ENCODE assay signal across 19 cellular contexts in the genomic region with DNA sequence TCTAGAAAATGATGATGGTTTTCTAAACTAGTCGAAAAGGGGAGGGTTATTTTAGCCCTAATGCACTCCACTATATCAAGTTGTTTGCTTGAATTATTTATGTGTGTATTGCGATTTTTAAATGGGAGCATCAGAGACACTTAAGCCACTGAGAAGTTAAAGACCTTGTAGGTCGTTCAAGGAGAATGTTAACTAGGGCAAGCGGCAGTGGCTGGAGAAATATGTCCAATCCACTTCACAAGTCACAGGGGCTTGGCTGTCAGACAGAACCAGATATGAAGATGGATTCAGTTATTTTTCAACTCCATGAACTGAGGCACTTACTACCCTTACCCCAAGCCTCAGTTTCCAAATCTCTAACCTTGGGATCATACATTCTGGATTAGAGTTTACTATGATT.
A peak's percentile ranks its signal among the peaks of the same experiment; 100 is the strongest.
DNase-seq lines count a peak whose midpoint lies in the region; ATAC-seq, FAIRE-seq and TF ChIP-seq lines count a peak whose summit lies in the region.
"Had no signal": no experiment of that assay in that cellular context is flagged by ENCODE, and none has a peak within 500 bp of the region (broad histone marks: within the 10 kb centered on the region; RNA-seq: fewer than 3 reads in every experiment).

No MANE protein-coding gene starts in this region.

- H3K36me3 ChIP-seq in right atrium auricular region (no peaks in the 10 kb centered on the region), heart right ventricle (no peaks in the 10 kb centered on the region)

- no peaks in the 10 kb centered on the region for H3K9me3 ChIP-seq in right atrium auricular region
- no peaks in the 10 kb centered on the region for H3K9me3 ChIP-seq in heart right ventricle
- no peaks in the 10 kb centered on the region for H3K9me3 ChIP-seq in right cardiac atrium (ENCODE audit: control insufficient read depth, low read length)

- DNase-seq in Right ventricle myocardium superior: no peak
- DNase-seq in right atrium auricular region (ENCODE audit: low spot score): no peak
- DNase-seq in NCI-H82 (lab: John Stamatoyannopoulos, UW): peak; percentile 65
- no peak for DNase-seq in heart right ventricle
- DNase-seq in right cardiac atrium: no peak
- no peak for DNase-seq in GM12892 (ENCODE audit: insufficient read length)
- DNase-seq in central memory CD4-positive, alpha-beta T cell: no peak
- DNase-seq: C1 segment of cervical spinal cord; Calu3; CD4-positive, alpha-beta memory T cell; COR-L47; DMS53; EL; GDM1; GM23248; H7; HCEC 1CT had no signal

- intact Hi-C loops in Right ventricle myocardium superior (cut with DNase I): no loop called here
- intact Hi-C loops in heart right ventricle (cut with DNase I): no loop called here
- intact Hi-C loops in right cardiac atrium (cut with DNase I): no loop called here

- no peak for TF ChIP-seq CTCF in right atrium auricular region (IDR thresholded peaks at IDR 0.05)
- TF ChIP-seq CTCF in heart right ventricle (IDR thresholded peaks at IDR 0.05): no peak

- 47 to 67% methylated on average over 4 of the region's 4 CpGs for WGBS in heart right ventricle, 2 donors
- WGBS in right cardiac atrium: 65% methylated on average over 4 of the region's 4 CpGs

- TF ChIP-seq POLR2A in GM12892 (IDR thresholded peaks at IDR 0.05; ENCODE audit: low read depth, low read length): no peak

- H3K4me3 ChIP-seq in right atrium auricular region (no peak overlapping the region), heart right ventricle (no peak overlapping the region), right cardiac atrium (ENCODE audit: low read length) (no peak overlapping the region)
- H3K4me3 ChIP-seq: GM12878, GM23248 had no signal

- no peaks in the 10 kb centered on the region for H3K4me1 ChIP-seq in right atrium auricular region
- H3K4me1 ChIP-seq in heart right ventricle: peaks cover 0 to 17% (median 0%) of the 10 kb centered on the region in 9 donors
- no peaks in the 10 kb centered on the region for H3K4me1 ChIP-seq in right cardiac atrium (ENCODE audit: control insufficient read depth, insufficient read depth, low read length)

- ATAC-seq in Right ventricle myocardium superior (ENCODE audit: poor library complexity) (peak; percentile 77), heart right ventricle (peak in 5 of 8 donors; percentile 41 to 65 (median 57)), right cardiac atrium (peak; percentile 51 to 57)
- ATAC-seq: GM12878 had no signal

- H3K27ac ChIP-seq in right atrium auricular region: no peak overlapping the region
- no peak overlapping the region for H3K27ac ChIP-seq in heart right ventricle
- no peak overlapping the region for H3K27ac ChIP-seq in right cardiac atrium (ENCODE audit: low read length)
- H3K27ac ChIP-seq: GM23248 had no signal

- H3K27me3 ChIP-seq in right atrium auricular region: no peaks in the 10 kb centered on the region
- no peaks in the 10 kb centered on the region for H3K27me3 ChIP-seq in heart right ventricle
- no peaks in the 10 kb centered on the region for H3K27me3 ChIP-seq in right cardiac atrium (ENCODE audit: control insufficient read depth, insufficient read depth)

- no peak for FAIRE-seq in GM12892 (lab: Jason Lieb, UNC)
- FAIRE-seq: GM12878, H1 had no signal
